Comparison of ENCODE assay signal across 8 cellular contexts in genomic region chr19:52170863-52171320, GRCh38. TPM values are rescaled to one million over a fixed set of nuclear protein-coding genes. Genes with fewer than 3 reads are reported as not detected.
DNase-seq lines count a peak whose midpoint lies in the region; ATAC-seq, FAIRE-seq and TF ChIP-seq lines count a peak whose summit lies in the region.

No MANE protein-coding gene starts in this region.

- DNase-seq in Caco-2 (peak in 1 of 2 experiments; percentile 27), H54 (ENCODE audit: insufficient read length, low spot score) (peak; percentile 12), SK-N-SH (peak; percentile 58), epithelial cell of esophagus (ENCODE audit: low read depth) (no peak), HT-29 (ENCODE audit: low spot score) (no peak), DMS114 treated with DMSO at 0.1 percent for 48 hours (lab: John Stamatoyannopoulos, UW; ENCODE audit: unreplicated experiment) (no peak)

- peak overlapping the region; percentile 98 for H3K4me3 Mint-ChIP-seq in Caco-2 (ENCODE audit: unreplicated experiment)

- no peaks in the 10 kb centered on the region for H3K9me2 ChIP-seq in SK-N-SH

- TF ChIP-seq EP300 in SK-N-SH (IDR thresholded peaks at IDR 0.05; ENCODE audit: borderline replicate concordance in 1 of 2, low read depth in 1 of 2, low read length in 1 of 2), result no peak

- peaks cover 10% of the 10 kb centered on the region for H3K9me3 Mint-ChIP-seq in Caco-2 (ENCODE audit: unreplicated experiment)

- no peak for TF ChIP-seq RAD21 in SK-N-SH (IDR thresholded peaks at IDR 0.05; ENCODE audit: low read length)

- H3K4me3 ChIP-seq in Caco-2 (ENCODE audit: low read depth, low read length) (peak overlapping the region; percentile 71), SK-N-SH (ENCODE audit: low read depth in 2 of 2, low read length in 1 of 2) (peak overlapping the region; percentile 72 to 76), epithelial cell of esophagus (ENCODE audit: low read length) (peak overlapping the region; percentile 98), muscle layer of duodenum (ENCODE audit: low read depth in 1 of 2, low read length in 2 of 2) (peak overlapping the region; percentile 94 to 99)

- WGBS in SK-N-SH (ENCODE audit: low lambda C conversion rate), result 7% methylated on average over 22 of the region's 22 CpGs

- peak overlapping the region; percentile 72 for H3K9ac ChIP-seq in SK-N-SH

- H3K4me2 ChIP-seq in SK-N-SH, result peak overlapping the region; percentile 89

- TF ChIP-seq POLR2A in H54 (IDR thresholded peaks at IDR 0.05; ENCODE audit: low read depth, low read length), result no peak

- no peaks in the 10 kb centered on the region for H3F3A ChIP-seq in SK-N-SH (replicated peaks; ENCODE audit: insufficient read depth)

- H3K27me3 ChIP-seq in Caco-2 (replicated peaks; ENCODE audit: control insufficient read depth, insufficient read depth, low read length), result no peaks in the 10 kb centered on the region
- no peaks in the 10 kb centered on the region for H3K27me3 ChIP-seq in SK-N-SH (ENCODE audit: insufficient read depth)
- no peaks in the 10 kb centered on the region for H3K27me3 ChIP-seq in muscle layer of duodenum (ENCODE audit: low read depth, low read length)

- CTCF ChIA-PET in Caco-2 (lab: Charles Lee), result no interaction called here
- CTCF ChIA-PET in SK-N-SH (lab: Yijun Ruan, JAX), result interaction anchor here (2.1 to 2.6 kb wide), 2 partner anchors 19 to 66 kb away, joined by 5 to 7 read pairs; partner anchors contain the start of gene PPP2R1A

- peak overlapping the region; percentile 33 to 81; a peak in 3 of 4 replicates for H3K27ac ChIP-seq in SK-N-SH (ENCODE audit: low read depth in 2 of 2, low read length in 1 of 2)
- peak overlapping the region; percentile 93 for H3K27ac ChIP-seq in muscle layer of duodenum (ENCODE audit: low read length)

- H4K20me1 ChIP-seq in SK-N-SH (ENCODE audit: insufficient read depth), result no peaks in the 10 kb centered on the region

- POLR2A ChIA-PET in Caco-2 (lab: Charles Lee), result no interaction called here
- POLR2A ChIA-PET in SK-N-SH (lab: Yijun Ruan, JAX), result interaction anchor here (2.0 kb wide), 1 partner anchor 18 kb away, joined by 13 read pairs; the partner anchor contains the start of gene PPP2R1A

- ATAC-seq in GM18520 (IDR thresholded peaks at IDR 0.05; ENCODE audit: unreplicated experiment), result no peak

- no peaks in the 10 kb centered on the region for H3K27me3 Mint-ChIP-seq in Caco-2 (ENCODE audit: insufficient read depth, unreplicated experiment)

- H3K79me2 ChIP-seq in SK-N-SH (ENCODE audit: insufficient read depth), result no peaks in the 10 kb centered on the region

- H3K36me3 Mint-ChIP-seq in Caco-2 (ENCODE audit: insufficient read depth, unreplicated experiment), result peaks cover 24% of the 10 kb centered on the region

- H3K4me1 Mint-ChIP-seq in Caco-2 (ENCODE audit: low read depth, unreplicated experiment), result peaks cover 12% of the 10 kb centered on the region

- no peaks in the 10 kb centered on the region for H3K4me1 ChIP-seq in Caco-2
- peaks cover 0 to 12% of the 10 kb centered on the region in 2 experiments; a peak in 1 of 4 replicates for H3K4me1 ChIP-seq in SK-N-SH (ENCODE audit: control insufficient read depth in 1 of 2, insufficient read depth in 2 of 2, low read depth in 1 of 2, low read length in 1 of 2)
- peaks cover 0 to 12% of the 10 kb centered on the region in 2 donors for H3K4me1 ChIP-seq in muscle layer of duodenum (ENCODE audit: control insufficient read depth in 1 of 2, insufficient read depth in 2 of 2, low read length in 2 of 2)

- peak overlapping the region; percentile 98 for H2AFZ ChIP-seq in SK-N-SH (ENCODE audit: low read depth)

- H3K36me3 ChIP-seq in Caco-2 (ENCODE audit: control insufficient read depth, insufficient read depth, low read length) (peaks cover 3% of the 10 kb centered on the region; the same call in 1 of the 2 replicates), SK-N-SH (replicated peaks in 1 of 2; ENCODE audit: control insufficient read depth in 1 of 2, insufficient read depth in 2 of 2, low read length in 1 of 2) (peaks cover 6 to 25% of the 10 kb centered on the region in 2 experiments), muscle layer of duodenum (ENCODE audit: control insufficient read depth in 1 of 2, insufficient read depth in 2 of 2, low read length in 2 of 2) (peaks cover 11 to 12% of the 10 kb centered on the region in 2 donors)

- peak overlapping the region; percentile 93 for H3K27ac Mint-ChIP-seq in Caco-2 (ENCODE audit: unreplicated experiment)

- intact Hi-C loops in Caco-2 (cut with micrococcal nuclease; ENCODE audit: unreplicated experiment), result loop anchor here (1.0 kb wide), 1 partner anchor 18 kb away; no protein-coding TSS in a partner anchor

- no peak for TF ChIP-seq CTCF in Caco-2 (IDR thresholded peaks at IDR 0.05; ENCODE audit: insufficient read depth in 1 of 2, low read depth in 1 of 2, low read length in 1 of 2, severe bottlenecking in 1 of 2, unreplicated experiment in 1 of 2)
- TF ChIP-seq CTCF in SK-N-SH (IDR thresholded peaks at IDR 0.05), result no peak
- TF ChIP-seq CTCF in epithelial cell of esophagus (IDR thresholded peaks at IDR 0.05; ENCODE audit: insufficient read depth, low read depth, low read length, missing control alignments), result no peak

- FAIRE-seq in H54 (lab: Jason Lieb, UNC), result no peak

- H3K9me3 ChIP-seq in Caco-2 (peaks cover 24% of the 10 kb centered on the region), SK-N-SH (no peaks in the 10 kb centered on the region), muscle layer of duodenum (ENCODE audit: control insufficient read depth in 1 of 2, low read length in 2 of 2) (no peaks in the 10 kb centered on the region)

- TSS peak; percentile 67 for BruUV-seq in Caco-2 (replicated peaks; lab: Mats Ljungman, UMichigan)

TF ChIP-seq in SK-N-SH, 30 proteins besides CTCF, POLR2A, EP300 and RAD21 (continues in another document):
- TF ChIP-seq USF1 (IDR thresholded peaks at IDR 0.05; ENCODE audit: borderline replicate concordance, low read depth) (no peak), FOSL2 (IDR thresholded peaks at IDR 0.05; ENCODE audit: borderline replicate concordance, low read depth) (no peak), RCOR1 (IDR thresholded peaks at IDR 0.05; ENCODE audit: low read length) (no peak), TCF12 (IDR thresholded peaks at IDR 0.05) (no peak), IRF3 (IDR thresholded peaks at IDR 0.05; ENCODE audit: low read depth, low read length) (no peak), TAF1 (IDR thresholded peaks at IDR 0.05; ENCODE audit: borderline replicate concordance, low read depth, low read length) (no peak), USF2 (IDR thresholded peaks at IDR 0.05; ENCODE audit: borderline replicate concordance, low read depth, low read length) (no peak), ZBTB33 (IDR thresholded peaks at IDR 0.05; ENCODE audit: borderline replicate concordance, low read depth) (no peak), POLR2AphosphoS5 (IDR thresholded peaks at IDR 0.05; ENCODE audit: low read depth, low read length) (no peak)

RNA-seq across cellular contexts. Expression of gene ZNF836, which starts 0.5 kb away (rescaled TPM):
- total RNA-seq in Caco-2 (2022), result 6.3 and 8.8 TPM in 2 replicates
- polyA plus RNA-seq in SK-N-SH (2012; rRNA removed), result 1.6 and 2.3 TPM in 2 replicates
- 1.3 and 1.9 TPM in 2 replicates for polyA plus RNA-seq in SK-N-SH (2012; cell fraction: cytosol; rRNA removed)
- 7.0 TPM in 2 replicates for polyA plus RNA-seq in SK-N-SH (2012; cell fraction: nucleus; rRNA removed)
- total RNA-seq in HT-29 (2014; rRNA removed; shearing (Covaris generic)), result 0.10 and 1.6 TPM in 2 replicates

RNA-seq across cellular contexts. Expression of gene PPP2R1A, which starts 19.0 kb away (rescaled TPM):
- 279 and 291 TPM in 2 replicates for total RNA-seq in Caco-2 (2022)
- polyA plus RNA-seq in SK-N-SH (2012; rRNA removed), result 162 and 163 TPM in 2 replicates
- polyA plus RNA-seq in SK-N-SH (2012; cell fraction: cytosol; rRNA removed), result 80.3 and 120 TPM in 2 replicates
- polyA plus RNA-seq in SK-N-SH (2012; cell fraction: nucleus; rRNA removed), result 159 and 228 TPM in 2 replicates
- 430 and 450 TPM in 2 replicates for total RNA-seq in HT-29 (2014; rRNA removed; shearing (Covaris generic))

RNA-seq across cellular contexts. Expression of gene ZNF616, which starts 31.2 kb away (rescaled TPM):
- total RNA-seq in Caco-2 (2022), result 5.7 and 7.1 TPM in 2 replicates
- 1.5 and 2.0 TPM in 2 replicates for polyA plus RNA-seq in SK-N-SH (2012; rRNA removed)
- 2.0 and 2.1 TPM in 2 replicates for polyA plus RNA-seq in SK-N-SH (2012; cell fraction: cytosol; rRNA removed)
- 1.3 and 2.0 TPM in 2 replicates for polyA plus RNA-seq in SK-N-SH (2012; cell fraction: nucleus; rRNA removed)
- total RNA-seq in HT-29 (2014; rRNA removed; shearing (Covaris generic)), result 0.50 and 0.81 TPM in 2 replicates

Comparison
In these comparisons a context has a peak if more than half of its experiments do, and no peak if none do; other contexts are left out.
1. DNase-seq: peak in H54 (single experiment) and SK-N-SH (single experiment); none in epithelial cell of esophagus (single experiment), HT-29 (single experiment) and DMS114 treated with DMSO at 0.1 percent for 48 hours (single experiment).
2. Peak in every context shown above with its lines, with median percentiles within 50 percentile points of each other: H3K4me3 ChIP-seq.